In the genomic region with DNA sequence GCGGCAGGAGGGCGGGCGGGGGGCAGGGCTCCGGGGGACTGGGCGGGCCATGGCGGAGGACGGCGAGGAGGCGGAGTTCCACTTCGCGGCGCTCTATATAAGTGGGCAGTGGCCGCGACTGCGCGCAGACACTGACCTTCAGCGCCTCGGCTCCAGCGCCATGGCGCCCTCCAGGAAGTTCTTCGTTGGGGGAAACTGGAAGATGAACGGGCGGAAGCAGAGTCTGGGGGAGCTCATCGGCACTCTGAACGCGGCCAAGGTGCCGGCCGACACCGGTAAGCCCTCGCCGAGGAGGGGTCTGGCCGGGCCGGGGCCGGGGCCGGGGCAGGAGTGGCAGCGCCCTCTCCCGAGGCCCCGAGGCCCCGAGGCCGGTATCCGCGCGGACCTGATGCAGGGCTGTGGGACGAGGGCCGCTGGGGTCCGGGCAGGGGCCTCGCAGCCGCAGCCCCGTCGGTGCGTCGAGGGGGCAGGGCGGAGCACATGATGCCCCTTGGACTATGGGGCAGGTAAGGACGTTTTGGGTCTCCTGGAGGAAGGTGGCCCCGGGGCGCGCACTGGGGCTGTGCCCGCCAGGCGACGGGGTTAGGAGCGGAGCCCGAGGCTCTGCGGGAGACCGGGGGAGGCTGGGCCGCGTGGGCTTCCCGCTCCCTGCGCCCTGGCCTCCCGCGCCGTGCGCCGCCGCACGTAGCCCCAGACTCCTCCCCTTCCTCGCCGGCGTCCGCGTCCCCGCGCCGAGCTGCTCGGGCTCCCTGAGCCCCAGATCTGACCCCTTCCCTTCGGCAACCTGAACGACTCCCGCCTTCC, we compare ENCODE assay signal across 1 cellular context.
A peak's percentile ranks its signal among the peaks of the same experiment; 100 is the strongest.
TF ChIP-seq lines count a peak whose summit lies in the region.

A gene (plus strand): TSS at position 125 of the 804 bp plus-strand sequence. CDS start 36 bp downstream, at position 161.

TF ChIP-seq in HepG2, 621 proteins besides CTCF, POLR2A, EP300 and RAD21 (continued from another document and continues in another):
- TF ChIP-seq, protein P1, sequence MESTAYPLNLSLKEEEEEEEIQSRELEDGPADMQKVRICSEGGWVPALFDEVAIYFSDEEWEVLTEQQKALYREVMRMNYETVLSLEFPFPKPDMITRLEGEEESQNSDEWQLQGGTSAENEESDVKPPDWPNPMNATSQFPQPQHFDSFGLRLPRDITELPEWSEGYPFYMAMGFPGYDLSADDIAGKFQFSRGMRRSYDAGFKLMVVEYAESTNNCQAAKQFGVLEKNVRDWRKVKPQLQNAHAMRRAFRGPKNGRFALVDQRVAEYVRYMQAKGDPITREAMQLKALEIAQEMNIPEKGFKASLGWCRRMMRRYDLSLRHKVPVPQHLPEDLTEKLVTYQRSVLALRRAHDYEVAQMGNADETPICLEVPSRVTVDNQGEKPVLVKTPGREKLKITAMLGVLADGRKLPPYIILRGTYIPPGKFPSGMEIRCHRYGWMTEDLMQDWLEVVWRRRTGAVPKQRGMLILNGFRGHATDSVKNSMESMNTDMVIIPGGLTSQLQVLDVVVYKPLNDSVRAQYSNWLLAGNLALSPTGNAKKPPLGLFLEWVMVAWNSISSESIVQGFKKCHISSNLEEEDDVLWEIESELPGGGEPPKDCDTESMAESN (CRISPR knock-in tag; conservative IDR thresholded peaks at IDR 0.05) = peak; percentile 78
- TF ChIP-seq BORCS8-MEF2B (CRISPR knock-in tag; IDR thresholded peaks at IDR 0.05) = peak; percentile 85
- TF ChIP-seq ZKSCAN8 (CRISPR knock-in tag; IDR thresholded peaks at IDR 0.05; ENCODE audit: borderline replicate concordance) = no peak
- 0 out of 2 replicates have a peak, but pooled peaks have one; percentile 22 for TF ChIP-seq ZNF12 (CRISPR knock-in tag; IDR thresholded peaks at IDR 0.05)
- TF ChIP-seq SETDB1 (CRISPR knock-in tag; IDR thresholded peaks at IDR 0.05; ENCODE audit: borderline replicate concordance) = no peak
- TF ChIP-seq ZNF282 (IDR thresholded peaks at IDR 0.05; ENCODE audit: partially characterized antibody) = no peak
- peak; percentile 83; the same call in 1 of the 2 replicates for TF ChIP-seq ZNF138 (CRISPR knock-in tag; IDR thresholded peaks at IDR 0.05; ENCODE audit: low read depth)
- no peak for TF ChIP-seq YEATS2 (CRISPR knock-in tag; IDR thresholded peaks at IDR 0.05; ENCODE audit: borderline replicate concordance)
- TF ChIP-seq ZNF274 (CRISPR knock-in tag; IDR thresholded peaks at IDR 0.05) = no peak
- TF ChIP-seq, protein P2, sequence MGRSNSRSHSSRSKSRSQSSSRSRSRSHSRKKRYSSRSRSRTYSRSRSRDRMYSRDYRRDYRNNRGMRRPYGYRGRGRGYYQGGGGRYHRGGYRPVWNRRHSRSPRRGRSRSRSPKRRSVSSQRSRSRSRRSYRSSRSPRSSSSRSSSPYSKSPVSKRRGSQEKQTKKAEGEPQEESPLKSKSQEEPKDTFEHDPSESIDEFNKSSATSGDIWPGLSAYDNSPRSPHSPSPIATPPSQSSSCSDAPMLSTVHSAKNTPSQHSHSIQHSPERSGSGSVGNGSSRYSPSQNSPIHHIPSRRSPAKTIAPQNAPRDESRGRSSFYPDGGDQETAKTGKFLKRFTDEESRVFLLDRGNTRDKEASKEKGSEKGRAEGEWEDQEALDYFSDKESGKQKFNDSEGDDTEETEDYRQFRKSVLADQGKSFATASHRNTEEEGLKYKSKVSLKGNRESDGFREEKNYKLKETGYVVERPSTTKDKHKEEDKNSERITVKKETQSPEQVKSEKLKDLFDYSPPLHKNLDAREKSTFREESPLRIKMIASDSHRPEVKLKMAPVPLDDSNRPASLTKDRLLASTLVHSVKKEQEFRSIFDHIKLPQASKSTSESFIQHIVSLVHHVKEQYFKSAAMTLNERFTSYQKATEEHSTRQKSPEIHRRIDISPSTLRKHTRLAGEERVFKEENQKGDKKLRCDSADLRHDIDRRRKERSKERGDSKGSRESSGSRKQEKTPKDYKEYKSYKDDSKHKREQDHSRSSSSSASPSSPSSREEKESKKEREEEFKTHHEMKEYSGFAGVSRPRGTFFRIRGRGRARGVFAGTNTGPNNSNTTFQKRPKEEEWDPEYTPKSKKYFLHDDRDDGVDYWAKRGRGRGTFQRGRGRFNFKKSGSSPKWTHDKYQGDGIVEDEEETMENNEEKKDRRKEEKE (IDR thresholded peaks at IDR 0.05) = no peak
- peak; percentile 54; the same call in 1 of the 2 replicates for TF ChIP-seq SALL2 (CRISPR knock-in tag; IDR thresholded peaks at IDR 0.05)
- TF ChIP-seq ZNF296 (CRISPR knock-in tag; conservative IDR thresholded peaks at IDR 0.05) = 0 out of 2 replicates have a peak, but pooled peaks have one; percentile 36
- no peak for TF ChIP-seq NFKB2 (CRISPR knock-in tag; IDR thresholded peaks at IDR 0.05; ENCODE audit: borderline replicate concordance)
- peak; percentile 65 for TF ChIP-seq GABPB1 (CRISPR knock-in tag; IDR thresholded peaks at IDR 0.05)
- TF ChIP-seq, protein P3, sequence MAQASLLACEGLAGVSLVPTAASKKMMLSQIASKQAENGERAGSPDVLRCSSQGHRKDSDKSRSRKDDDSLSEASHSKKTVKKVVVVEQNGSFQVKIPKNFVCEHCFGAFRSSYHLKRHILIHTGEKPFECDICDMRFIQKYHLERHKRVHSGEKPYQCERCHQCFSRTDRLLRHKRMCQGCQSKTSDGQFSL (CRISPR knock-in tag; IDR thresholded peaks at IDR 0.05) = no peak
- no peak for TF ChIP-seq POLR2AphosphoS2 (IDR thresholded peaks at IDR 0.05; ENCODE audit: low read depth, low read length)
- TF ChIP-seq DNMT1 (CRISPR knock-in tag; IDR thresholded peaks at IDR 0.05) = no peak
- TF ChIP-seq, protein P4, sequence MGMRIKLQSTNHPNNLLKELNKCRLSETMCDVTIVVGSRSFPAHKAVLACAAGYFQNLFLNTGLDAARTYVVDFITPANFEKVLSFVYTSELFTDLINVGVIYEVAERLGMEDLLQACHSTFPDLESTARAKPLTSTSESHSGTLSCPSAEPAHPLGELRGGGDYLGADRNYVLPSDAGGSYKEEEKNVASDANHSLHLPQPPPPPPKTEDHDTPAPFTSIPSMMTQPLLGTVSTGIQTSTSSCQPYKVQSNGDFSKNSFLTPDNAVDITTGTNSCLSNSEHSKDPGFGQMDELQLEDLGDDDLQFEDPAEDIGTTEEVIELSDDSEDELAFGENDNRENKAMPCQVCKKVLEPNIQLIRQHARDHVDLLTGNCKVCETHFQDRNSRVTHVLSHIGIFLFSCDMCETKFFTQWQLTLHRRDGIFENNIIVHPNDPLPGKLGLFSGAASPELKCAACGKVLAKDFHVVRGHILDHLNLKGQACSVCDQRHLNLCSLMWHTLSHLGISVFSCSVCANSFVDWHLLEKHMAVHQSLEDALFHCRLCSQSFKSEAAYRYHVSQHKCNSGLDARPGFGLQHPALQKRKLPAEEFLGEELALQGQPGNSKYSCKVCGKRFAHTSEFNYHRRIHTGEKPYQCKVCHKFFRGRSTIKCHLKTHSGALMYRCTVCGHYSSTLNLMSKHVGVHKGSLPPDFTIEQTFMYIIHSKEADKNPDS (CRISPR knock-in tag; IDR thresholded peaks at IDR 0.05) = no peak
- TF ChIP-seq ZNF446 (CRISPR knock-in tag; IDR thresholded peaks at IDR 0.05) = peak; percentile 60; the same call in 1 of the 2 replicates
- peak; percentile 81 for TF ChIP-seq PHF8 (CRISPR knock-in tag; IDR thresholded peaks at IDR 0.05)
- TF ChIP-seq, protein P5, sequence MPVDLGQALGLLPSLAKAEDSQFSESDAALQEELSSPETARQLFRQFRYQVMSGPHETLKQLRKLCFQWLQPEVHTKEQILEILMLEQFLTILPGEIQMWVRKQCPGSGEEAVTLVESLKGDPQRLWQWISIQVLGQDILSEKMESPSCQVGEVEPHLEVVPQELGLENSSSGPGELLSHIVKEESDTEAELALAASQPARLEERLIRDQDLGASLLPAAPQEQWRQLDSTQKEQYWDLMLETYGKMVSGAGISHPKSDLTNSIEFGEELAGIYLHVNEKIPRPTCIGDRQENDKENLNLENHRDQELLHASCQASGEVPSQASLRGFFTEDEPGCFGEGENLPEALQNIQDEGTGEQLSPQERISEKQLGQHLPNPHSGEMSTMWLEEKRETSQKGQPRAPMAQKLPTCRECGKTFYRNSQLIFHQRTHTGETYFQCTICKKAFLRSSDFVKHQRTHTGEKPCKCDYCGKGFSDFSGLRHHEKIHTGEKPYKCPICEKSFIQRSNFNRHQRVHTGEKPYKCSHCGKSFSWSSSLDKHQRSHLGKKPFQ (CRISPR knock-in tag; IDR thresholded peaks at IDR 0.05; ENCODE audit: insufficient replicate concordance) = peak; percentile 87
- 0 out of 2 replicates have a peak, but pooled peaks have one; percentile 13 for TF ChIP-seq GPN1 (CRISPR knock-in tag; IDR thresholded peaks at IDR 0.05; ENCODE audit: borderline replicate concordance)
- TF ChIP-seq, protein P6, sequence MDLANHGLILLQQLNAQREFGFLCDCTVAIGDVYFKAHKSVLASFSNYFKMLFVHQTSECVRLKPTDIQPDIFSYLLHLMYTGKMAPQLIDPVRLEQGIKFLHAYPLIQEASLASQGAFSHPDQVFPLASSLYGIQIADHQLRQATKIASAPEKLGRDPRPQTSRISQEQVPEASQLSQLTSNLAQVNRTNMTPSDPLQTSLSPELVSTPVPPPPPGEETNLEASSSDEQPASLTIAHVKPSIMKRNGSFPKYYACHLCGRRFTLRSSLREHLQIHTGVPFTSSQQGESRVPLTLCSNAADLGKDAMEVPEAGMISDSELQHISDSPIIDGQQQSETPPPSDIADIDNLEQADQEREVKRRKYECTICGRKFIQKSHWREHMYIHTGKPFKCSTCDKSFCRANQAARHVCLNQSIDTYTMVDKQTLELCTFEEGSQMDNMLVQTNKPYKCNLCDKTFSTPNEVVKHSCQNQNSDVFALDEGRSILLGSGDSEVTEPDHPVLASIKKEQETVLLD (CRISPR knock-in tag; IDR thresholded peaks at IDR 0.05; ENCODE audit: low read depth) = peak; percentile 55; the same call in 1 of the 2 replicates
- TF ChIP-seq ZFP36L2 (CRISPR knock-in tag; IDR thresholded peaks at IDR 0.05) = 0 out of 2 replicates have a peak, but pooled peaks have one; percentile 20
- no peak for TF ChIP-seq HDAC2 (CRISPR knock-in tag; IDR thresholded peaks at IDR 0.05)
- no peak for TF ChIP-seq CREB1 (IDR thresholded peaks at IDR 0.05)
- TF ChIP-seq CREB1 (CRISPR knock-in tag; IDR thresholded peaks at IDR 0.05) = no peak
- peak; percentile 57; the same call in 1 of the 2 replicates for TF ChIP-seq HES4 (CRISPR knock-in tag; IDR thresholded peaks at IDR 0.05; ENCODE audit: borderline replicate concordance)
- no peak; the same call in 1 of the 2 replicates for TF ChIP-seq ZNF558 (CRISPR knock-in tag; IDR thresholded peaks at IDR 0.05; ENCODE audit: borderline replicate concordance)
- peak; percentile 24 for TF ChIP-seq RXRA (CRISPR knock-in tag; IDR thresholded peaks at IDR 0.05)
- TF ChIP-seq ZNF121 (CRISPR knock-in tag; IDR thresholded peaks at IDR 0.05) = no peak
- TF ChIP-seq, protein P7, sequence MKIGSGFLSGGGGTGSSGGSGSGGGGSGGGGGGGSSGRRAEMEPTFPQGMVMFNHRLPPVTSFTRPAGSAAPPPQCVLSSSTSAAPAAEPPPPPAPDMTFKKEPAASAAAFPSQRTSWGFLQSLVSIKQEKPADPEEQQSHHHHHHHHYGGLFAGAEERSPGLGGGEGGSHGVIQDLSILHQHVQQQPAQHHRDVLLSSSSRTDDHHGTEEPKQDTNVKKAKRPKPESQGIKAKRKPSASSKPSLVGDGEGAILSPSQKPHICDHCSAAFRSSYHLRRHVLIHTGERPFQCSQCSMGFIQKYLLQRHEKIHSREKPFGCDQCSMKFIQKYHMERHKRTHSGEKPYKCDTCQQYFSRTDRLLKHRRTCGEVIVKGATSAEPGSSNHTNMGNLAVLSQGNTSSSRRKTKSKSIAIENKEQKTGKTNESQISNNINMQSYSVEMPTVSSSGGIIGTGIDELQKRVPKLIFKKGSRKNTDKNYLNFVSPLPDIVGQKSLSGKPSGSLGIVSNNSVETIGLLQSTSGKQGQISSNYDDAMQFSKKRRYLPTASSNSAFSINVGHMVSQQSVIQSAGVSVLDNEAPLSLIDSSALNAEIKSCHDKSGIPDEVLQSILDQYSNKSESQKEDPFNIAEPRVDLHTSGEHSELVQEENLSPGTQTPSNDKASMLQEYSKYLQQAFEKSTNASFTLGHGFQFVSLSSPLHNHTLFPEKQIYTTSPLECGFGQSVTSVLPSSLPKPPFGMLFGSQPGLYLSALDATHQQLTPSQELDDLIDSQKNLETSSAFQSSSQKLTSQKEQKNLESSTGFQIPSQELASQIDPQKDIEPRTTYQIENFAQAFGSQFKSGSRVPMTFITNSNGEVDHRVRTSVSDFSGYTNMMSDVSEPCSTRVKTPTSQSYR (CRISPR knock-in tag; IDR thresholded peaks at IDR 0.05; ENCODE audit: borderline replicate concordance) = no peak; the same call in 1 of the 2 replicates
- TF ChIP-seq, protein P8, sequence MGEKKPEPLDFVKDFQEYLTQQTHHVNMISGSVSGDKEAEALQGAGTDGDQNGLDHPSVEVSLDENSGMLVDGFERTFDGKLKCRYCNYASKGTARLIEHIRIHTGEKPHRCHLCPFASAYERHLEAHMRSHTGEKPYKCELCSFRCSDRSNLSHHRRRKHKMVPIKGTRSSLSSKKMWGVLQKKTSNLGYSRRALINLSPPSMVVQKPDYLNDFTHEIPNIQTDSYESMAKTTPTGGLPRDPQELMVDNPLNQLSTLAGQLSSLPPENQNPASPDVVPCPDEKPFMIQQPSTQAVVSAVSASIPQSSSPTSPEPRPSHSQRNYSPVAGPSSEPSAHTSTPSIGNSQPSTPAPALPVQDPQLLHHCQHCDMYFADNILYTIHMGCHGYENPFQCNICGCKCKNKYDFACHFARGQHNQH (CRISPR knock-in tag; IDR thresholded peaks at IDR 0.05) = peak; percentile 57
- TF ChIP-seq ZNF234 (CRISPR knock-in tag; conservative IDR thresholded peaks at IDR 0.05) = no peak
- TF ChIP-seq, protein P9, sequence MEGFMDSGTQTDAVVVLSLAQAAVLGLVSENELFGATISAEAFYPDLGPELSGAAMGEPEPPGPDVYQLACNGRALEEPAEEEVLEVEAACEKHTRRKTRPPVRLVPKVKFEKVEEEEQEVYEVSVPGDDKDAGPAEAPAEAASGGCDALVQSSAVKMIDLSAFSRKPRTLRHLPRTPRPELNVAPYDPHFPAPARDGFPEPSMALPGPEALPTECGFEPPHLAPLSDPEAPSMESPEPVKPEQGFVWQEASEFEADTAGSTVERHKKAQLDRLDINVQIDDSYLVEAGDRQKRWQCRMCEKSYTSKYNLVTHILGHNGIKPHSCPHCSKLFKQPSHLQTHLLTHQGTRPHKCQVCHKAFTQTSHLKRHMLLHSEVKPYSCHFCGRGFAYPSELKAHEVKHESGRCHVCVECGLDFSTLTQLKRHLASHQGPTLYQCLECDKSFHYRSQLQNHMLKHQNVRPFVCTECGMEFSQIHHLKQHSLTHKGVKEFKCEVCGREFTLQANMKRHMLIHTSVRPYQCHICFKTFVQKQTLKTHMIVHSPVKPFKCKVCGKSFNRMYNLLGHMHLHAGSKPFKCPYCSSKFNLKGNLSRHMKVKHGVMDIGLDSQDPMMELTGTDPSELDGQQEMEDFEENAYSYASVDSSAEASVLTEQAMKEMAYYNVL (CRISPR knock-in tag; IDR thresholded peaks at IDR 0.05; ENCODE audit: borderline replicate concordance) = no peak; the same call in 1 of the 2 replicates
- no peak; the same call in 1 of the 2 replicates for TF ChIP-seq ZNF317 (CRISPR knock-in tag; IDR thresholded peaks at IDR 0.05)
- no peak for TF ChIP-seq HNRNPUL1 (IDR thresholded peaks at IDR 0.05; ENCODE audit: low read depth, low read length)
- no peak for TF ChIP-seq RFX5 (IDR thresholded peaks at IDR 0.05; ENCODE audit: low read depth, low read length)
- TF ChIP-seq MIXL1 (CRISPR knock-in tag; IDR thresholded peaks at IDR 0.05) = 0 out of 2 replicates have a peak, but pooled peaks have one; percentile 21
